24 cellular contexts compared by ENCODE assay signal in the genomic region with DNA sequence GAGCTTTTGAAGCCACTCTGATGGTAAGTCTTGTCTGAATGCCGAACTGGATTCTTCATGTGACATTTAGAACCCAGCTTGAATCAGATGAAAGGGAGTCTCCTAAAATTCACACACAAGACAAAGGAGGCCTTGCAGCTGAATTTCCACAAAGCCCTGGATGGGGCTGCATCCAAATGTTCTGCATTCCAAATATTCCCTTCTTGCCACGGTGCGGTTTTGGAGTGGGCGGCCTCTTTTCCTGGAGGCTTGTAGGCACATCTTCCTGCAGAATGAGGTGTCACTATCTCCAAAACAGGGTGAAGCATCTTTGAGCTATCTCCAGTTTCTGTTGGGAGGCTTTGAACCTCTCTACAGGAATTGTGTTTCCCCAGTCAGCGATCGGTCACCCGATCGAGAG.
A peak's percentile ranks its signal among the peaks of the same experiment; 100 is the strongest.
DNase-seq lines count a peak whose midpoint lies in the region; ATAC-seq and TF ChIP-seq lines count a peak whose summit lies in the region.
"Had no signal": no experiment of that assay in that cellular context is flagged by ENCODE, and none has a peak within 500 bp of the region (broad histone marks: within the 10 kb centered on the region; RNA-seq: fewer than 3 reads in every experiment).

No MANE protein-coding gene starts in this region.

- H3K27me3 ChIP-seq in osteoblast (ENCODE audit: insufficient read depth, low read length) = no peaks in the 10 kb centered on the region
- H3K27me3 ChIP-seq: cardiac muscle cell, tibial nerve had no signal

- H3K9me3 ChIP-seq in osteoblast (ENCODE audit: low read depth, low read length) = no peaks in the 10 kb centered on the region
- H3K9me3 ChIP-seq: A549, prostate gland, tibial nerve had no signal

- DNase-seq in AG09309 (ENCODE audit: low read depth) (peak; percentile 21), RPMI7951 (ENCODE audit: low read depth) (peak; percentile 72), foreskin melanocyte (peak; percentile 56), osteoblast (ENCODE audit: insufficient read length, low spot score, missing footprints) (no peak), NCI-H1105 treated with DMSO at 0.1 percent for 48 hours (lab: John Stamatoyannopoulos, UW) (no peak), substantia nigra (lab: John Stamatoyannopoulos, UW) (no peak)
- no peak for DNase-seq in activated T-cell treated with anti-CD3 and anti-CD28 coated beads, Interleukin-2, amount 50 U/mL, for 48 hours
- DNase-seq: activated CD4-positive, alpha-beta memory T cell treated with anti-CD3 and anti-CD28 coated beads, Interleukin-2, amount 10 ng/mL, durations not matched to agents 7 days and 5 days; GDM1; left colon; NCI-H2081; NCI-H82; stimulated activated CD4-positive, alpha-beta T cell treated with anti-CD3 and anti-CD28 coated beads, Interleukin-4, amount 100 ng/mL, for 1 hour had no signal

- H3K4me3 ChIP-seq in AG09309 (ENCODE audit: control insufficient read depth, low read depth, low read length) (no peak overlapping the region), osteoblast (ENCODE audit: insufficient read depth, low read length) (no peak overlapping the region)
- H3K4me3 ChIP-seq: A549, cardiac muscle cell, prostate gland, skin epidermis, tibial nerve had no signal

- TF ChIP-seq CTCF in AG09309 (IDR thresholded peaks at IDR 0.05; ENCODE audit: control insufficient read depth, insufficient read depth, low read depth, low read length, missing control alignments) (no peak), osteoblast (IDR thresholded peaks at IDR 0.05; ENCODE audit: extremely low read depth, low read depth, low read length) (no peak)

- ATAC-seq in HG03280 (IDR thresholded peaks at IDR 0.05; ENCODE audit: unreplicated experiment) = no peak
- ATAC-seq: A549; activated CD4-positive, CD25-positive, alpha-beta regulatory T cell treated with anti-CD3 and anti-CD28 coated beads, Interleukin-2, amount 50 U/mL, for 24 hours; HepG2; left colon; natural killer cell treated with Interleukin-12 subunit alpha and Interleukin-12 subunit beta and Interleukin-15 and Interleukin-18, amount 100 ng/mL, for 72 hours; Right ventricle myocardium inferior had no signal

- H4K20me1 ChIP-seq in osteoblast (ENCODE audit: insufficient read depth, low read length) = no peaks in the 10 kb centered on the region

- H3K4me2 ChIP-seq in osteoblast (ENCODE audit: insufficient read depth, low read length) = peak overlapping the region; percentile 59
- H3K4me2 ChIP-seq: A549 had no signal

- H2AFZ ChIP-seq in osteoblast (ENCODE audit: low read length) = no peak overlapping the region

- H3K27ac ChIP-seq in osteoblast (ENCODE audit: low read depth, low read length) (no peak overlapping the region), substantia nigra (ENCODE audit: low read depth, low read length, poor library complexity, severe bottlenecking) (no peak overlapping the region)
- H3K27ac ChIP-seq: A549, C4-2B, cardiac muscle cell, prostate gland, tibial nerve had no signal

- peaks cover 20% of the 10 kb centered on the region for H3K4me1 ChIP-seq in osteoblast (ENCODE audit: insufficient read depth, low read length)
- H3K4me1 ChIP-seq: A549, prostate gland had no signal

- no peaks in the 10 kb centered on the region for H3K79me2 ChIP-seq in osteoblast (ENCODE audit: insufficient read depth, low read length)

- H3K36me3 ChIP-seq in osteoblast (ENCODE audit: insufficient read depth, low read length) = no peaks in the 10 kb centered on the region
- H3K36me3 ChIP-seq: cardiac muscle cell, prostate gland, tibial nerve had no signal

Comparison
In these comparisons a context has a peak if more than half of its experiments do, and no peak if none do; other contexts are left out.
1. DNase-seq: peak in AG09309 (single experiment), RPMI7951 (single experiment) and foreskin melanocyte (single experiment); none in osteoblast (single experiment), NCI-H1105 treated with DMSO at 0.1 percent for 48 hours (single experiment), substantia nigra (0 of 49) and activated T-cell treated with anti-CD3 and anti-CD28 coated beads, Interleukin-2, amount 50 U/mL, for 48 hours (0 of 2).